In the genomic region with DNA sequence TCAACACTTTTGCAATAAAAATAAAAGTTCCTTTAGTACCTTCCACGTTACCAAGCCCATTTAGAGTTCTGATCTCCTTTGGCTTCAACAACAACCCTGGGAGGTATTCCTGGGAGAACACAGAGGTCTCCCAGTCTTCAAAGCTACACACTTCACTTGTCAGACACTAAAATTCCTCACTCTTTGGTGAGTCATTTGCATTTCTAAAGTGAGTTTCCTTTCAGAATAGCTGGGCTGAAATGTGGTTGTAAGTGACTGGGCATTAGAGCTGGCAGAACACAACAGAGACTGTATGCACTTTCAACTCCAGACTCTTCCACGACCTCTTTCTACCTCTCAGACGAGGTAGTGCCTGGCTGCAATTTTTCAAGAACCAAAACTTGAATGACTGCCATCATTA, we compare ENCODE assay signal across 15 cellular contexts. TPM values are rescaled to one million over a fixed set of nuclear protein-coding genes. Genes with fewer than 3 reads are reported as not detected.
DNase-seq lines count a peak whose midpoint lies in the region; ATAC-seq, FAIRE-seq and TF ChIP-seq lines count a peak whose summit lies in the region.
"Had no signal": no experiment of that assay in that cellular context is flagged by ENCODE, and none has a peak within 500 bp of the region (broad histone marks: within the 10 kb centered on the region; RNA-seq: fewer than 3 reads in every experiment).

No MANE protein-coding gene starts in this region.

- no peak for TF ChIP-seq POLR2A in GM12892 (IDR thresholded peaks at IDR 0.05; ENCODE audit: low read depth, low read length)

- peak; percentile 83 for FAIRE-seq in keratinocyte (lab: Jason Lieb, UNC)
- FAIRE-seq in GM12892 (lab: Jason Lieb, UNC) = no peak
- FAIRE-seq: pancreas had no signal

- TF ChIP-seq CTCF in cardiac fibroblast (IDR thresholded peaks at IDR 0.05; ENCODE audit: low read depth, low read length) (no peak), keratinocyte (optimal IDR thresholded peaks at IDR 0.05 in 1 of 3, IDR thresholded peaks at IDR 0.05 in 1 of 3, conservative IDR thresholded peaks at IDR 0.05 in 1 of 3; ENCODE audit: extremely low read depth in 1 of 3, insufficient read depth in 2 of 3, low read length in 3 of 3) (no peak)

- peak; percentile 77 to 92 for DNase-seq in cardiac fibroblast (ENCODE audit: low read depth in 2 of 2)
- DNase-seq in keratinocyte (ENCODE audit: low read depth, low spot score) = no peak
- no peak for DNase-seq in GM12892 (ENCODE audit: insufficient read length)
- no peak for DNase-seq in NCI-H1417 treated with DMSO at 0.1 percent for 48 hours (lab: John Stamatoyannopoulos, UW)
- DNase-seq in GF-D8 (lab: John Stamatoyannopoulos, UW) = no peak
- DNase-seq: activated CD8-positive, alpha-beta T cell treated with anti-CD3 and anti-CD28 coated beads for 36 hours; AML-193; hippocampal formation; pancreas; SIG-M5; uterus had no signal

- H3K9me1 ChIP-seq in keratinocyte (ENCODE audit: control insufficient read depth, extremely low read depth, insufficient read depth, low read length) = no peaks in the 10 kb centered on the region

- H2AFZ ChIP-seq in ACC112 (ENCODE audit: low read length, unreplicated experiment) (no peak overlapping the region), keratinocyte (ENCODE audit: control insufficient read depth, low read length) (no peak overlapping the region)

- peak overlapping the region; percentile 95 for H3K27ac ChIP-seq in ACC112 (ENCODE audit: low read depth, low read length)
- H3K27ac ChIP-seq in HUES48 (ENCODE audit: low read depth, low read length) = peak overlapping the region; percentile 98
- H3K27ac ChIP-seq in keratinocyte (ENCODE audit: control insufficient read depth, insufficient read depth, low read length) = peak overlapping the region; percentile 74
- H3K27ac ChIP-seq: pancreas, uterus had no signal

- H3K4me1 ChIP-seq in ACC112 (ENCODE audit: control insufficient read depth, insufficient read depth, low read length, unreplicated experiment) (peaks cover 28% of the 10 kb centered on the region), HUES48 (ENCODE audit: control insufficient read depth, insufficient read depth, low read length) (peaks cover 36% of the 10 kb centered on the region), keratinocyte (ENCODE audit: control insufficient read depth, extremely low read depth, insufficient read depth, low read length) (peaks cover 46% of the 10 kb centered on the region)
- H3K4me1 ChIP-seq: pancreas, uterus had no signal

- H3K9me3 ChIP-seq in HUES48 (ENCODE audit: control insufficient read depth, insufficient read depth, low read length) (0 out of 2 replicates have a peak, but pooled peaks cover 9% of the 10 kb centered on the region), keratinocyte (ENCODE audit: control insufficient read depth, low read depth, low read length) (no peaks in the 10 kb centered on the region)
- H3K9me3 ChIP-seq: pancreas, uterus had no signal

- no peak overlapping the region for H3K4me3 ChIP-seq in ACC112 (ENCODE audit: low read depth, low read length)
- peak overlapping the region; percentile 51 for H3K4me3 ChIP-seq in HUES48 (ENCODE audit: low read depth, low read length)
- H3K4me3 ChIP-seq in cardiac fibroblast (replicated peaks in 1 of 2; ENCODE audit: low read depth in 2 of 2, low read length in 2 of 2) = no peak overlapping the region
- peak overlapping the region in 1 of 3 experiments; percentile 20 for H3K4me3 ChIP-seq in keratinocyte (ENCODE audit: control insufficient read depth in 2 of 3, extremely low read depth in 1 of 3, insufficient read depth in 2 of 3, low read depth in 1 of 3, low read length in 3 of 3)
- H3K4me3 ChIP-seq: pancreas, uterus had no signal

- H3K79me2 ChIP-seq in ACC112 (ENCODE audit: control insufficient read depth, insufficient read depth, low read length, unreplicated experiment) (no peaks in the 10 kb centered on the region), keratinocyte (ENCODE audit: control insufficient read depth, insufficient read depth, low read length) (no peaks in the 10 kb centered on the region)

- H3K9ac ChIP-seq in HUES48 (ENCODE audit: low read depth, low read length) (peak overlapping the region; percentile 44), keratinocyte (ENCODE audit: control insufficient read depth, extremely low read depth, insufficient read depth, low read length) (peak overlapping the region; percentile 56)

- no peak for ATAC-seq in HG03521 (IDR thresholded peaks at IDR 0.05; ENCODE audit: unreplicated experiment)
- ATAC-seq: activated CD8-positive, alpha-beta T cell treated with anti-CD3 and anti-CD28 coated beads for 36 hours had no signal

- H3K36me3 ChIP-seq in ACC112 (ENCODE audit: insufficient read depth, low read length) (no peaks in the 10 kb centered on the region), HUES48 (ENCODE audit: control insufficient read depth, insufficient read depth, low read length) (no peaks in the 10 kb centered on the region), keratinocyte (ENCODE audit: control insufficient read depth in 2 of 2, extremely low read depth in 1 of 2, insufficient read depth in 2 of 2, low read length in 2 of 2) (no peaks in the 10 kb centered on the region)
- H3K36me3 ChIP-seq: pancreas, uterus had no signal

- dilution Hi-C loops in keratinocyte (cut with MboI; ENCODE audit: extremely low pct_ligation_motif_present, low sequenced_read_pairs) = no loop called here

- peak overlapping the region; percentile 64 for H3K4me2 ChIP-seq in keratinocyte (ENCODE audit: control insufficient read depth, extremely low read depth, insufficient read depth, low read depth, low read length)

- H4K20me1 ChIP-seq in keratinocyte (ENCODE audit: control insufficient read depth, extremely low read depth, insufficient read depth, low read length) = no peaks in the 10 kb centered on the region

- H3K27me3 ChIP-seq in ACC112 (ENCODE audit: insufficient read depth, low read length) (no peaks in the 10 kb centered on the region), HUES48 (ENCODE audit: control insufficient read depth, insufficient read depth, low read length) (no peaks in the 10 kb centered on the region), keratinocyte (ENCODE audit: control insufficient read depth, extremely low read depth, insufficient read depth, low read length) (no peaks in the 10 kb centered on the region)
- H3K27me3 ChIP-seq: pancreas, uterus had no signal

RNA-seq across cellular contexts. Expression of a gene that starts 11.5 kb away (rescaled TPM):
- 131 to 197 TPM (median 182 TPM) in 3 replicates for polyA plus RNA-seq in keratinocyte
- polyA plus RNA-seq in keratinocyte (2011; ENCODE audit: low read depth) = 54.0 TPM
- polyA plus RNA-seq in keratinocyte (2011; cell fraction: cytosol; rRNA removed) = 32.6 and 69.3 TPM in 2 replicates
- 196 and 224 TPM in 2 replicates for polyA plus RNA-seq in keratinocyte (2011; cell fraction: nucleus; rRNA removed)
- 66.0 and 89.2 TPM in 2 replicates for polyA plus RNA-seq in keratinocyte (2012; ENCODE audit: low replicate concordance)
- polyA minus RNA-seq in keratinocyte = 109 to 247 TPM (median 242 TPM) in 3 replicates
- polyA minus RNA-seq in keratinocyte (2011; cell fraction: cytosol; rRNA and poly(A)+ RNA removed) = 53.7 TPM
- 156 and 362 TPM in 2 replicates for polyA minus RNA-seq in keratinocyte (2011; cell fraction: nucleus; rRNA and poly(A)+ RNA removed)
- polyA plus RNA-seq in GM12892 (2012; ENCODE audit: missing spikeins) = not detected

RNA-seq across cellular contexts. Expression of a gene that starts 42.5 kb away (rescaled TPM):
- not detected in 3 replicates for polyA plus RNA-seq in keratinocyte
- not detected for polyA plus RNA-seq in keratinocyte (2011; ENCODE audit: low read depth)
- not detected in 2 replicates for polyA plus RNA-seq in keratinocyte (2011; cell fraction: cytosol; rRNA removed)
- polyA plus RNA-seq in keratinocyte (2011; cell fraction: nucleus; rRNA removed) = not detected in 2 replicates
- not detected in 2 replicates for polyA plus RNA-seq in keratinocyte (2012; ENCODE audit: low replicate concordance)
- not detected in 3 replicates for polyA minus RNA-seq in keratinocyte
- not detected for polyA minus RNA-seq in keratinocyte (2011; cell fraction: cytosol; rRNA and poly(A)+ RNA removed)
- polyA minus RNA-seq in keratinocyte (2011; cell fraction: nucleus; rRNA and poly(A)+ RNA removed) = not detected in 2 replicates
- polyA plus RNA-seq in GM12892 (2012; ENCODE audit: missing spikeins) = 0.30 TPM
- polyA plus RNA-seq: aorta had no signal

Comparison
In these comparisons a context has a peak if more than half of its experiments do, and no peak if none do; other contexts are left out.
1. DNase-seq: peak in cardiac fibroblast (2 of 2); none in keratinocyte (single experiment), GM12892 (single experiment), NCI-H1417 treated with DMSO at 0.1 percent for 48 hours (single experiment) and GF-D8 (single experiment).
2. Peak in every context shown above with its lines, with median percentiles within 50 percentile points of each other: H3K27ac ChIP-seq.